Comparison of ENCODE assay signal across 1 cellular context in genomic region chr17:81869221-81870154, GRCh38.
TF ChIP-seq lines count a peak whose summit lies in the region.

No MANE protein-coding gene starts in this region.

TF ChIP-seq in WTC11, 78 proteins besides CTCF, POLR2A, EP300 and RAD21 (continued from another document):
- peak; percentile 90; the same call in 1 of the 2 replicates for TF ChIP-seq HMGXB4 (CRISPR knock-in tag; IDR thresholded peaks at IDR 0.05)
- TF ChIP-seq ZNF396 (CRISPR knock-in tag; IDR thresholded peaks at IDR 0.05; ENCODE audit: borderline replicate concordance) = no peak
- peak; percentile 34; the same call in 1 of the 2 replicates for TF ChIP-seq E2F5 (CRISPR knock-in tag; IDR thresholded peaks at IDR 0.05)
- TF ChIP-seq ZNF121 (CRISPR knock-in tag; IDR thresholded peaks at IDR 0.05) = 0 out of 2 replicates have a peak, but pooled peaks have one; percentile 2
- TF ChIP-seq E2F1 (CRISPR knock-in tag; IDR thresholded peaks at IDR 0.05) = 0 out of 2 replicates have a peak, but pooled peaks have one; percentile 33
- no peak for TF ChIP-seq GTF2I (CRISPR knock-in tag; conservative IDR thresholded peaks at IDR 0.05)
- TF ChIP-seq KAT7 (CRISPR knock-in tag; IDR thresholded peaks at IDR 0.05; ENCODE audit: borderline replicate concordance) = peak; percentile 82; the same call in 1 of the 2 replicates
- peak; percentile 43; the same call in 1 of the 2 replicates for TF ChIP-seq FOXP1 (CRISPR knock-in tag; IDR thresholded peaks at IDR 0.05; ENCODE audit: borderline replicate concordance)
- TF ChIP-seq ATF1 (CRISPR knock-in tag; IDR thresholded peaks at IDR 0.05) = 0 out of 2 replicates have a peak, but pooled peaks have one; percentile 64
- TF ChIP-seq RELA (CRISPR knock-in tag; IDR thresholded peaks at IDR 0.05; ENCODE audit: borderline replicate concordance) = no peak
- 0 out of 2 replicates have a peak, but pooled peaks have one; percentile 20 for TF ChIP-seq ARID4B (CRISPR knock-in tag; IDR thresholded peaks at IDR 0.05; ENCODE audit: borderline replicate concordance)
- no peak for TF ChIP-seq TP53 (CRISPR knock-in tag; IDR thresholded peaks at IDR 0.05)
- TF ChIP-seq NFATC4 (CRISPR knock-in tag; IDR thresholded peaks at IDR 0.05) = peak; percentile 53; the same call in 1 of the 2 replicates
- 0 out of 2 replicates have a peak, but pooled peaks have one; percentile 25 for TF ChIP-seq CBFB (CRISPR knock-in tag; IDR thresholded peaks at IDR 0.05; ENCODE audit: low read depth)
- no peak for TF ChIP-seq IRF2 (CRISPR knock-in tag; IDR thresholded peaks at IDR 0.05; ENCODE audit: borderline replicate concordance, low read depth)
- peak; percentile 89 for TF ChIP-seq ZNF423 (CRISPR knock-in tag; IDR thresholded peaks at IDR 0.05)
- TF ChIP-seq NR1H2 (CRISPR knock-in tag; IDR thresholded peaks at IDR 0.05) = no peak
- peak; percentile 69; the same call in 1 of the 2 replicates for TF ChIP-seq ERG (CRISPR knock-in tag; IDR thresholded peaks at IDR 0.05)
- 0 out of 2 replicates have a peak, but pooled peaks have one; percentile 6 for TF ChIP-seq ZNF425 (CRISPR knock-in tag; conservative IDR thresholded peaks at IDR 0.05)
- no peak for TF ChIP-seq JUN (CRISPR knock-in tag; IDR thresholded peaks at IDR 0.05)
- TF ChIP-seq SMAD4 (CRISPR knock-in tag; IDR thresholded peaks at IDR 0.05) = no peak
- no peak for TF ChIP-seq NFYB (CRISPR knock-in tag; conservative IDR thresholded peaks at IDR 0.05; ENCODE audit: low read depth)
- no peak for TF ChIP-seq GRHL2 (CRISPR knock-in tag; IDR thresholded peaks at IDR 0.05; ENCODE audit: insufficient replicate concordance, severe bottlenecking)
- TF ChIP-seq PRRX2 (CRISPR knock-in tag; IDR thresholded peaks at IDR 0.05) = 0 out of 2 replicates have a peak, but pooled peaks have one; percentile 42
- no peak for TF ChIP-seq E2F4 (CRISPR knock-in tag; IDR thresholded peaks at IDR 0.05; ENCODE audit: borderline replicate concordance, low read depth)
- TF ChIP-seq TEAD4 (CRISPR knock-in tag; IDR thresholded peaks at IDR 0.05) = no peak
- TF ChIP-seq MLX (CRISPR knock-in tag; IDR thresholded peaks at IDR 0.05) = no peak
- no peak for TF ChIP-seq ZMAT4 (CRISPR knock-in tag; IDR thresholded peaks at IDR 0.05)
